8 cellular contexts compared by ENCODE assay signal in genomic region chr3:52769786-52770445, GRCh38. TPM values are rescaled to one million over a fixed set of nuclear protein-coding genes. Genes with fewer than 3 reads are reported as not detected.
DNase-seq lines count a peak whose midpoint lies in the region; ATAC-seq and TF ChIP-seq lines count a peak whose summit lies in the region.

No MANE protein-coding gene starts in this region.

- H3K27me3 ChIP-seq in HUES6 (ENCODE audit: control insufficient read depth, insufficient read depth, low read length) = no peaks in the 10 kb centered on the region
- H3K27me3 ChIP-seq in uterus = no peaks in the 10 kb centered on the region

- intact Hi-C loops in lower leg skin (cut with DNase I; ENCODE audit: low total_unique reads) = no loop called here
- intact Hi-C loops in uterus (cut with DNase I; ENCODE audit: low total_unique reads) = no loop called here

- no peak for TF ChIP-seq POLR2A in lower leg skin (IDR thresholded peaks at IDR 0.05)
- TF ChIP-seq POLR2A in uterus (IDR thresholded peaks at IDR 0.05) = no peak

- no peak for TF ChIP-seq CTCF in AG10803 (conservative IDR thresholded peaks at IDR 0.05; ENCODE audit: low read length)
- no peak for TF ChIP-seq CTCF in lower leg skin (IDR thresholded peaks at IDR 0.05)
- TF ChIP-seq CTCF in uterus (IDR thresholded peaks at IDR 0.05) = no peak

- H3K9me3 ChIP-seq in HUES6 (ENCODE audit: control insufficient read depth, insufficient read depth, low read depth, low read length) (no peaks in the 10 kb centered on the region), uterus (no peaks in the 10 kb centered on the region)

- no peak overlapping the region for H3K27ac ChIP-seq in HUES6 (ENCODE audit: low read depth, low read length)
- H3K27ac ChIP-seq in uterus = peak overlapping the region; percentile 24 to 77

- H3K4me3 ChIP-seq in AG10803 (ENCODE audit: low read length) = peak overlapping the region; percentile 84
- H3K4me3 ChIP-seq in HUES6 (ENCODE audit: low read depth, low read length) = peak overlapping the region; percentile 92
- peak overlapping the region; percentile 97 for H3K4me3 ChIP-seq in lower leg skin (ENCODE audit: low read depth, poor library complexity, severe bottlenecking)
- H3K4me3 ChIP-seq in uterus = peak overlapping the region; percentile 88 to 91

- WGBS in lower leg skin, 2 donors = 22% methylated on average over 13 of the region's 13 CpGs

- H3K9ac ChIP-seq in HUES6 (ENCODE audit: low read length) = peak overlapping the region; percentile 97

- ATAC-seq in GM18498 (IDR thresholded peaks at IDR 0.05; ENCODE audit: unreplicated experiment) = no peak

- H3K4me1 ChIP-seq in HUES6 (ENCODE audit: control insufficient read depth, insufficient read depth, low read length) (peaks cover 8% of the 10 kb centered on the region), uterus (peaks cover 0 to 8% of the 10 kb centered on the region in 2 donors)

- no peak for DNase-seq in AG10803 (ENCODE audit: low read depth)
- peak; percentile 21 for DNase-seq in astrocyte of the hippocampus (ENCODE audit: low read depth, low spot score)
- DNase-seq in lower leg skin (ENCODE audit: low spot score in 2 of 2) = peak in 1 of 2 donors; percentile 63
- no peak for DNase-seq in uterus
- DNase-seq in middle frontal gyrus (ENCODE audit: extremely low spot score, low spot score) = no peak
- DNase-seq in GM19240 (ENCODE audit: insufficient read length, low spot score) = no peak

- H3K36me3 ChIP-seq in HUES6 (ENCODE audit: control insufficient read depth, insufficient read depth, low read length) (peaks cover 27% of the 10 kb centered on the region), uterus (no peaks in the 10 kb centered on the region)

RNA-seq across cellular contexts. Expression of gene NEK4, which starts 0.8 kb away (rescaled TPM):
- 10 to 100 TPM in 2 of 4 donors, 1 to 10 TPM in 2; 9.2 to 15.9 (median 12.7) TPM for total RNA-seq in lower leg skin
- total RNA-seq in uterus = 10 to 100 TPM; 16.8 to 48.0 (median 37.7) TPM

RNA-seq across cellular contexts. Expression of gene ITIH1, which starts 7.5 kb away (rescaled TPM):
- total RNA-seq in lower leg skin (under 1 TPM in 1 of 4 donors, not detected in 3; 0.39 TPM), uterus (under 1 TPM in 1 of 4 donors, not detected in 3; 0.18 TPM)

RNA-seq across cellular contexts. Expression of gene ITIH3, which starts 24.7 kb away (rescaled TPM):
- total RNA-seq in lower leg skin (10 to 100 TPM in 1 of 4 donors, 1 to 10 TPM in 1, under 1 TPM in 2; 0.17 to 19.3 (median 0.97) TPM), uterus (10 to 100 TPM in 1 of 4 donors, 1 to 10 TPM in 2, under 1 TPM in 1; 0.48 to 11.8 (median 5.6) TPM)
